1 cellular context compared by ENCODE assay signal in the genomic region with DNA sequence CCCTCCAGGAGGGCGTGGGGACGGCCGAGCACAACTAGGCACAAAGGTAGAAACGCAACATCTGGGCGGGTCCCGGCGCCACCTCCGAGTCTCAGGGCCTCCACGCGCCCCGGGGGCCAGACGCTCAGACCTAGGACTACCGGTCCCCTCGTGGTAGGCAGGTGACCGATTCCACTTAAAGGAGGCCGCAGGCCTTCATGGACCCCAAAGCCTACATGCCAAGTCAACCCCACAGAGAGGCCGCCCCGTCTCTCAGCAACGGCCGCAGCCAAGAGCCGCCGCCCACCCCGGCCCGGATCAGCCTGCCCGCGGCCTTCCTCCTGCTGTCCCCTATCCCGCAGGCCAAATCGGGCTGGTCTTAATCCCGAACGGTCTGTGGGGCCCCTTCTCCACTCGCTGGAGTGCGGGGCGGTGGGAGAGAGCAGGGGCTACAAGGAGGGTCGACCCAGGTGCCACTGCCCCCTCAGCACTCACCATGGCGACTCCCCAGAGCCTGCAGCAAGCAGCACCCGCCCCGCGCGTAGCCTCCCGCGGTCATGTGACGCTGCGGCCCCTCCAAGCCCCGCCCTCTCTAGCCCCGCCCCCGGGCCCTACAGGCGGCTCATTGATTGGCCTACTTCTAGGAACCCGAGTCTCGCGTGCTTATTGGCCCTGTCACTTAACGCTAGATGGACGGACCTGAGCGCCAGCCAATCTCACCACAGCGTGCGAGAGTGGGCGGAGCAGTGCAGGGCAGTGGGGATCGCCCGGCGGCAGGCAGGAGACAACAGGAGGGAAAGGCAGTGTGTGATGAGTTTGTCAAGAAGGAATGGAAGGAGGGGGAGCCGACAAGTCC.
A peak's percentile ranks its signal among the peaks of the same experiment; 100 is the strongest.
TF ChIP-seq lines count a peak whose summit lies in the region.

A gene (minus strand): TSS at position 522 of the 835 bp plus-strand sequence. CDS start 45 bp downstream, at position 477.

TF ChIP-seq in HEK293, 187 proteins besides CTCF, POLR2A, EP300 and RAD21 (continued from another document):
- TF ChIP-seq, protein P1, sequence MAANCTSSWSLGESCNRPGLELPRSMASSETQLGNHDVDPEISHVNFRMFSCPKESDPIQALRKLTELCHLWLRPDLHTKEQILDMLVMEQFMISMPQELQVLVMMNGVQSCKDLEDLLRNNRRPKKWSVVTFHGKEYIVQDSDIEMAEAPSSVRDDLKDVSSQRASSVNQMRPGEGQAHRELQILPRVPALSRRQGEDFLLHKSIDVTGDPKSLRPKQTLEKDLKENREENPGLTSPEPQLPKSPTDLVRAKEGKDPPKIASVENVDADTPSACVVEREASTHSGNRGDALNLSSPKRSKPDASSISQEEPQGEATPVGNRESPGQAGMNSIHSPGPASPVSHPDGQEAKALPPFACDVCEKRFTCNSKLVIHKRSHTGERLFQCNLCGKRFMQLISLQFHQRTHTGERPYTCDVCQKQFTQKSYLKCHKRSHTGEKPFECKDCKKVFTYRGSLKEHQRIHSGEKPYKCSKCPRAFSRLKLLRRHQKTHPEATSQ (tag by site-specific recombination; IDR thresholded peaks at IDR 0.05), result peak; percentile 67
- TF ChIP-seq, protein P2, sequence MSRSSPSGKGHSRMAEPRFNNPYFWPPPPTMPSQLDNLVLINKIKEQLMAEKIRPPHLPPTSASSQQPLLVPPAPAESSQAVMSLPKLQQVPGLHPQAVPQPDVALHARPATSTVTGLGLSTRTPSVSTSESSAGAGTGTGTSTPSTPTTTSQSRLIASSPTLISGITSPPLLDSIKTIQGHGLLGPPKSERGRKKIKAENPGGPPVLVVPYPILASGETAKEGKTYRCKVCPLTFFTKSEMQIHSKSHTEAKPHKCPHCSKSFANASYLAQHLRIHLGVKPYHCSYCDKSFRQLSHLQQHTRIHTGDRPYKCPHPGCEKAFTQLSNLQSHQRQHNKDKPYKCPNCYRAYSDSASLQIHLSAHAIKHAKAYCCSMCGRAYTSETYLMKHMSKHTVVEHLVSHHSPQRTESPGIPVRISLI (tag by site-specific recombination; IDR thresholded peaks at IDR 0.05), result no peak
- TF ChIP-seq GLIS1 (tag by site-specific recombination; IDR thresholded peaks at IDR 0.05) (peak; percentile 33; the same call in 1 of the 2 replicates), ZNF501 (tag by site-specific recombination; IDR thresholded peaks at IDR 0.05) (peak; percentile 52; the same call in 1 of the 2 replicates), ZNF660 (tag by site-specific recombination; IDR thresholded peaks at IDR 0.05) (peak; percentile 46; the same call in 1 of the 2 replicates), BCL11A (tag by site-specific recombination; IDR thresholded peaks at IDR 0.05; ENCODE audit: low read depth) (no peak), ZSCAN30 (tag by site-specific recombination; IDR thresholded peaks at IDR 0.05) (0 out of 2 replicates have a peak, but pooled peaks have one; percentile 28), REPIN1 (tag by site-specific recombination; IDR thresholded peaks at IDR 0.05; ENCODE audit: low read depth) (0 out of 2 replicates have a peak, but pooled peaks have one; percentile 30), YY1 (tag by site-specific recombination; IDR thresholded peaks at IDR 0.05) (peak; percentile 55; the same call in 1 of the 2 replicates), SP2 (tag by site-specific recombination; IDR thresholded peaks at IDR 0.05) (peak; percentile 90), ZNF350 (tag by site-specific recombination; IDR thresholded peaks at IDR 0.05) (no peak), ZBTB20 (tag by site-specific recombination; IDR thresholded peaks at IDR 0.05) (peak; percentile 73; the same call in 1 of the 2 replicates), ZNF561 (tag by site-specific recombination; IDR thresholded peaks at IDR 0.05; ENCODE audit: borderline replicate concordance) (peak; percentile 76; the same call in 1 of the 2 replicates), KLF10 (tag by site-specific recombination; IDR thresholded peaks at IDR 0.05) (peak; percentile 71), SP3 (tag by site-specific recombination; IDR thresholded peaks at IDR 0.05) (peak; percentile 81), ZSCAN16 (tag by site-specific recombination; IDR thresholded peaks at IDR 0.05) (no peak), ZNF549 (tag by site-specific recombination; IDR thresholded peaks at IDR 0.05) (no peak), KLF9 (tag by site-specific recombination; IDR thresholded peaks at IDR 0.05; ENCODE audit: low read depth) (peak; percentile 90), KLF1 (tag by site-specific recombination; IDR thresholded peaks at IDR 0.05) (peak; percentile 76; the same call in 1 of the 2 replicates), KLF16 (tag by site-specific recombination; IDR thresholded peaks at IDR 0.05) (peak; percentile 91), ZFHX2 (tag by site-specific recombination; conservative IDR thresholded peaks at IDR 0.05) (peak; percentile 81), ZNF600 (tag by site-specific recombination; IDR thresholded peaks at IDR 0.05) (0 out of 2 replicates have a peak, but pooled peaks have one; percentile 8), ZNF394 (tag by site-specific recombination; IDR thresholded peaks at IDR 0.05; ENCODE audit: borderline replicate concordance) (peak; percentile 50; the same call in 1 of the 2 replicates), KLF8 (tag by site-specific recombination; IDR thresholded peaks at IDR 0.05) (peak; percentile 93), GLIS2 (tag by site-specific recombination; IDR thresholded peaks at IDR 0.05) (peak; percentile 93), ZNF335 (tag by site-specific recombination; conservative IDR thresholded peaks at IDR 0.05) (peak; percentile 92), ZBTB17 (tag by site-specific recombination; IDR thresholded peaks at IDR 0.05) (peak; percentile 81), ZBTB8A (tag by site-specific recombination; IDR thresholded peaks at IDR 0.05) (peak; percentile 33; the same call in 1 of the 2 replicates), ZNF10 (tag by site-specific recombination; IDR thresholded peaks at IDR 0.05) (peak; percentile 13; the same call in 1 of the 2 replicates), EGR2 (tag by site-specific recombination; IDR thresholded peaks at IDR 0.05; ENCODE audit: low read depth) (peak; percentile 77), ZNF19 (tag by site-specific recombination; IDR thresholded peaks at IDR 0.05; ENCODE audit: low read depth) (no peak), SP7 (tag by site-specific recombination; IDR thresholded peaks at IDR 0.05) (peak; percentile 62; the same call in 1 of the 2 replicates), PRDM1 (tag by site-specific recombination; IDR thresholded peaks at IDR 0.05) (0 out of 2 replicates have a peak, but pooled peaks have one; percentile 42), ZNF341 (tag by site-specific recombination; IDR thresholded peaks at IDR 0.05; ENCODE audit: low read depth) (peak; percentile 84), ZNF184 (tag by site-specific recombination; IDR thresholded peaks at IDR 0.05) (no peak), ZSCAN23 (tag by site-specific recombination; IDR thresholded peaks at IDR 0.05) (no peak), ZNF366 (tag by site-specific recombination; conservative IDR thresholded peaks at IDR 0.05) (peak; percentile 97)
- TF ChIP-seq, protein P3, sequence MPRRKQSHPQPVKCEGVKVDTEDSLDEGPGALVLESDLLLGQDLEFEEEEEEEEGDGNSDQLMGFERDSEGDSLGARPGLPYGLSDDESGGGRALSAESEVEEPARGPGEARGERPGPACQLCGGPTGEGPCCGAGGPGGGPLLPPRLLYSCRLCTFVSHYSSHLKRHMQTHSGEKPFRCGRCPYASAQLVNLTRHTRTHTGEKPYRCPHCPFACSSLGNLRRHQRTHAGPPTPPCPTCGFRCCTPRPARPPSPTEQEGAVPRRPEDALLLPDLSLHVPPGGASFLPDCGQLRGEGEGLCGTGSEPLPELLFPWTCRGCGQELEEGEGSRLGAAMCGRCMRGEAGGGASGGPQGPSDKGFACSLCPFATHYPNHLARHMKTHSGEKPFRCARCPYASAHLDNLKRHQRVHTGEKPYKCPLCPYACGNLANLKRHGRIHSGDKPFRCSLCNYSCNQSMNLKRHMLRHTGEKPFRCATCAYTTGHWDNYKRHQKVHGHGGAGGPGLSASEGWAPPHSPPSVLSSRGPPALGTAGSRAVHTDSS (tag by site-specific recombination; IDR thresholded peaks at IDR 0.05), result no peak
- TF ChIP-seq, protein P4, sequence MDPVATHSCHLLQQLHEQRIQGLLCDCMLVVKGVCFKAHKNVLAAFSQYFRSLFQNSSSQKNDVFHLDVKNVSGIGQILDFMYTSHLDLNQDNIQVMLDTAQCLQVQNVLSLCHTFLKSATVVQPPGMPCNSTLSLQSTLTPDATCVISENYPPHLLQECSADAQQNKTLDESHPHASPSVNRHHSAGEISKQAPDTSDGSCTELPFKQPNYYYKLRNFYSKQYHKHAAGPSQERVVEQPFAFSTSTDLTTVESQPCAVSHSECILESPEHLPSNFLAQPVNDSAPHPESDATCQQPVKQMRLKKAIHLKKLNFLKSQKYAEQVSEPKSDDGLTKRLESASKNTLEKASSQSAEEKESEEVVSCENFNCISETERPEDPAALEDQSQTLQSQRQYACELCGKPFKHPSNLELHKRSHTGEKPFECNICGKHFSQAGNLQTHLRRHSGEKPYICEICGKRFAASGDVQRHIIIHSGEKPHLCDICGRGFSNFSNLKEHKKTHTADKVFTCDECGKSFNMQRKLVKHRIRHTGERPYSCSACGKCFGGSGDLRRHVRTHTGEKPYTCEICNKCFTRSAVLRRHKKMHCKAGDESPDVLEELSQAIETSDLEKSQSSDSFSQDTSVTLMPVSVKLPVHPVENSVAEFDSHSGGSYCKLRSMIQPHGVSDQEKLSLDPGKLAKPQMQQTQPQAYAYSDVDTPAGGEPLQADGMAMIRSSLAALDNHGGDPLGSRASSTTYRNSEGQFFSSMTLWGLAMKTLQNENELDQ (tag by site-specific recombination; IDR thresholded peaks at IDR 0.05; ENCODE audit: low read depth), result no peak
- TF ChIP-seq, protein P5, sequence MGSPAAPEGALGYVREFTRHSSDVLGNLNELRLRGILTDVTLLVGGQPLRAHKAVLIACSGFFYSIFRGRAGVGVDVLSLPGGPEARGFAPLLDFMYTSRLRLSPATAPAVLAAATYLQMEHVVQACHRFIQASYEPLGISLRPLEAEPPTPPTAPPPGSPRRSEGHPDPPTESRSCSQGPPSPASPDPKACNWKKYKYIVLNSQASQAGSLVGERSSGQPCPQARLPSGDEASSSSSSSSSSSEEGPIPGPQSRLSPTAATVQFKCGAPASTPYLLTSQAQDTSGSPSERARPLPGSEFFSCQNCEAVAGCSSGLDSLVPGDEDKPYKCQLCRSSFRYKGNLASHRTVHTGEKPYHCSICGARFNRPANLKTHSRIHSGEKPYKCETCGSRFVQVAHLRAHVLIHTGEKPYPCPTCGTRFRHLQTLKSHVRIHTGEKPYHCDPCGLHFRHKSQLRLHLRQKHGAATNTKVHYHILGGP (tag by site-specific recombination; IDR thresholded peaks at IDR 0.05), result peak; percentile 49; the same call in 1 of the 2 replicates
- TF ChIP-seq, protein P6, sequence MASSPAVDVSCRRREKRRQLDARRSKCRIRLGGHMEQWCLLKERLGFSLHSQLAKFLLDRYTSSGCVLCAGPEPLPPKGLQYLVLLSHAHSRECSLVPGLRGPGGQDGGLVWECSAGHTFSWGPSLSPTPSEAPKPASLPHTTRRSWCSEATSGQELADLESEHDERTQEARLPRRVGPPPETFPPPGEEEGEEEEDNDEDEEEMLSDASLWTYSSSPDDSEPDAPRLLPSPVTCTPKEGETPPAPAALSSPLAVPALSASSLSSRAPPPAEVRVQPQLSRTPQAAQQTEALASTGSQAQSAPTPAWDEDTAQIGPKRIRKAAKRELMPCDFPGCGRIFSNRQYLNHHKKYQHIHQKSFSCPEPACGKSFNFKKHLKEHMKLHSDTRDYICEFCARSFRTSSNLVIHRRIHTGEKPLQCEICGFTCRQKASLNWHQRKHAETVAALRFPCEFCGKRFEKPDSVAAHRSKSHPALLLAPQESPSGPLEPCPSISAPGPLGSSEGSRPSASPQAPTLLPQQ (tag by site-specific recombination; IDR thresholded peaks at IDR 0.05), result peak; percentile 48; the same call in 1 of the 2 replicates
- TF ChIP-seq, protein P7, sequence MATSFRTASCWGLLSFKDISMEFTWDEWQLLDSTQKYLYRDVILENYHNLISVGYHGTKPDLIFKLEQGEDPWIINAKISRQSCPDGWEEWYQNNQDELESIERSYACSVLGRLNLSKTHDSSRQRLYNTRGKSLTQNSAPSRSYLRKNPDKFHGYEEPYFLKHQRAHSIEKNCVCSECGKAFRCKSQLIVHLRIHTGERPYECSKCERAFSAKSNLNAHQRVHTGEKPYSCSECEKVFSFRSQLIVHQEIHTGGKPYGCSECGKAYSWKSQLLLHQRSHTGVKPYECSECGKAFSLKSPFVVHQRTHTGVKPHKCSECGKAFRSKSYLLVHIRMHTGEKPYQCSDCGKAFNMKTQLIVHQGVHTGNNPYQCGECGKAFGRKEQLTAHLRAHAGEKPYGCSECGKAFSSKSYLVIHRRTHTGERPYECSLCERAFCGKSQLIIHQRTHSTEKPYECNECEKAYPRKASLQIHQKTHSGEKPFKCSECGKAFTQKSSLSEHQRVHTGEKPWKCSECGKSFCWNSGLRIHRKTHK (tag by site-specific recombination; IDR thresholded peaks at IDR 0.05), result no peak
- TF ChIP-seq, protein P8, sequence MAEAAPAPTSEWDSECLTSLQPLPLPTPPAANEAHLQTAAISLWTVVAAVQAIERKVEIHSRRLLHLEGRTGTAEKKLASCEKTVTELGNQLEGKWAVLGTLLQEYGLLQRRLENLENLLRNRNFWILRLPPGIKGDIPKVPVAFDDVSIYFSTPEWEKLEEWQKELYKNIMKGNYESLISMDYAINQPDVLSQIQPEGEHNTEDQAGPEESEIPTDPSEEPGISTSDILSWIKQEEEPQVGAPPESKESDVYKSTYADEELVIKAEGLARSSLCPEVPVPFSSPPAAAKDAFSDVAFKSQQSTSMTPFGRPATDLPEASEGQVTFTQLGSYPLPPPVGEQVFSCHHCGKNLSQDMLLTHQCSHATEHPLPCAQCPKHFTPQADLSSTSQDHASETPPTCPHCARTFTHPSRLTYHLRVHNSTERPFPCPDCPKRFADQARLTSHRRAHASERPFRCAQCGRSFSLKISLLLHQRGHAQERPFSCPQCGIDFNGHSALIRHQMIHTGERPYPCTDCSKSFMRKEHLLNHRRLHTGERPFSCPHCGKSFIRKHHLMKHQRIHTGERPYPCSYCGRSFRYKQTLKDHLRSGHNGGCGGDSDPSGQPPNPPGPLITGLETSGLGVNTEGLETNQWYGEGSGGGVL (tag by site-specific recombination; IDR thresholded peaks at IDR 0.05), result peak; percentile 51; the same call in 1 of the 2 replicates
- TF ChIP-seq, protein P9, sequence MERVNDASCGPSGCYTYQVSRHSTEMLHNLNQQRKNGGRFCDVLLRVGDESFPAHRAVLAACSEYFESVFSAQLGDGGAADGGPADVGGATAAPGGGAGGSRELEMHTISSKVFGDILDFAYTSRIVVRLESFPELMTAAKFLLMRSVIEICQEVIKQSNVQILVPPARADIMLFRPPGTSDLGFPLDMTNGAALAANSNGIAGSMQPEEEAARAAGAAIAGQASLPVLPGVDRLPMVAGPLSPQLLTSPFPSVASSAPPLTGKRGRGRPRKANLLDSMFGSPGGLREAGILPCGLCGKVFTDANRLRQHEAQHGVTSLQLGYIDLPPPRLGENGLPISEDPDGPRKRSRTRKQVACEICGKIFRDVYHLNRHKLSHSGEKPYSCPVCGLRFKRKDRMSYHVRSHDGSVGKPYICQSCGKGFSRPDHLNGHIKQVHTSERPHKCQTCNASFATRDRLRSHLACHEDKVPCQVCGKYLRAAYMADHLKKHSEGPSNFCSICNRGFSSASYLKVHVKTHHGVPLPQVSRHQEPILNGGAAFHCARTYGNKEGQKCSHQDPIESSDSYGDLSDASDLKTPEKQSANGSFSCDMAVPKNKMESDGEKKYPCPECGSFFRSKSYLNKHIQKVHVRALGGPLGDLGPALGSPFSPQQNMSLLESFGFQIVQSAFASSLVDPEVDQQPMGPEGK (tag by site-specific recombination; IDR thresholded peaks at IDR 0.05), result peak; percentile 86
